10 cellular contexts compared by ENCODE assay signal in the genomic region with DNA sequence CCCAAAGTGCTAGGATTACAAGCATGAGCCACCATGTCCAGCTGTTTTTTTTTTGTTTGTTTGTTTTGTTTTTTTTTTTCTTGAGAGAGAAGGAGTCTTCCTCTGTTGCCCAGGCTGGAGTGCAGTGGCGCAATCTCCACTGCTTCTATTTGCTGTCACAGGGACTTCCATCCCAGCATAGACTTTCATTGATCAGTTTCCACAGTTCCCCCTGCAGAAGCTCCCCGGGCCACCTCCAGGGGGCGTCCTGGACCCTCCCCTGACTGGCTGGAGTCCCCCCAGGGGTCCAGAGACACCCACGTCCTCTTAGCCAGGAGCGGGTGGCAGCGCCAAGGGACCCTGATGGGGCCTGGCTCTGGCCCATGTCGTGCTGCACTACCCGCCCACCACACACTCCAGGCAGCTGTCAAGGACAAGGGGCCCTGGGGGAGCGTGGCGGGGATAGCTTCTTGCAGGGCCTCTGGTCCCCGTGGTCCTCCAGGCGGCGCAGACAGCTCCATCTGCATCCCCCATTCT. TPM values are rescaled to one million over a fixed set of nuclear protein-coding genes. Genes with fewer than 3 reads are reported as not detected.
DNase-seq lines count a peak whose midpoint lies in the region; ATAC-seq and TF ChIP-seq lines count a peak whose summit lies in the region.
"Had no signal": no experiment of that assay in that cellular context is flagged by ENCODE, and none has a peak within 500 bp of the region (broad histone marks: within the 10 kb centered on the region; RNA-seq: fewer than 3 reads in every experiment).

No MANE protein-coding gene starts in this region.

- no peak overlapping the region for H3K27ac Mint-ChIP-seq in natural killer cell

- ATAC-seq in SK-N-SH treated with all-trans-retinoic acid at 6 μM for 48 hours (peak; percentile 29; the same call in 1 of the 3 replicates), left cardiac atrium (no peak), GM18873 (IDR thresholded peaks at IDR 0.05; ENCODE audit: low FRiP score, unreplicated experiment) (no peak), GM18907 (IDR thresholded peaks at IDR 0.05; ENCODE audit: unreplicated experiment) (no peak), natural killer cell (no peak)

- no peak overlapping the region for H3K4me3 Mint-ChIP-seq in natural killer cell

- no peaks in the 10 kb centered on the region for H3K9me3 Mint-ChIP-seq in natural killer cell

- H3K4me3 ChIP-seq in AG10803 (ENCODE audit: low read length) (no peak overlapping the region), GM12864 (ENCODE audit: low read depth, low read length) (no peak overlapping the region)
- H3K4me3 ChIP-seq: ascending aorta had no signal

- intact Hi-C loops in left cardiac atrium (cut with DNase I) = no loop called here
- intact Hi-C loops in natural killer cell (cut with micrococcal nuclease) = no loop called here

- TF ChIP-seq CTCF in AG10803 (conservative IDR thresholded peaks at IDR 0.05; ENCODE audit: low read length) = peak; percentile 31
- peak; percentile 62 for TF ChIP-seq CTCF in GM12864 (IDR thresholded peaks at IDR 0.05; ENCODE audit: low read depth, low read length, missing control alignments)
- no peak for TF ChIP-seq CTCF in natural killer cell (IDR thresholded peaks at IDR 0.05)

- DNase-seq in AG10803 (ENCODE audit: low read depth) (no peak), GM12864 (ENCODE audit: low read depth) (no peak), left cardiac atrium (peak; percentile 24), ureter (ENCODE audit: low spot score) (no peak), natural killer cell (no peak)
- DNase-seq: NCI-H1417 treated with DMSO at 0.1 percent for 48 hours had no signal

- H3K4me1 Mint-ChIP-seq in natural killer cell = no peaks in the 10 kb centered on the region

- peaks cover 0 to 17% of the 10 kb centered on the region in 2 donors for H3K27me3 Mint-ChIP-seq in natural killer cell (ENCODE audit: low read depth in 2 of 2)

- H3K36me3 Mint-ChIP-seq in natural killer cell = no peaks in the 10 kb centered on the region

TF ChIP-seq in SK-N-SH treated with all-trans-retinoic acid at 6 μM for 48 hours, 23 proteins besides CTCF, POLR2A, EP300 and RAD21:
- TF ChIP-seq BACH2 (CRISPR knock-in tag; IDR thresholded peaks at IDR 0.05; ENCODE audit: borderline replicate concordance) = no peak
- TF ChIP-seq TSHZ2 (CRISPR knock-in tag; IDR thresholded peaks at IDR 0.05) = no peak
- no peak for TF ChIP-seq ZNF565 (CRISPR knock-in tag; conservative IDR thresholded peaks at IDR 0.05; ENCODE audit: low read depth)
- no peak for TF ChIP-seq ZC3H10 (CRISPR knock-in tag; IDR thresholded peaks at IDR 0.05)
- TF ChIP-seq CSDC2 (CRISPR knock-in tag; IDR thresholded peaks at IDR 0.05) = no peak
- TF ChIP-seq TOX (CRISPR knock-in tag; IDR thresholded peaks at IDR 0.05; ENCODE audit: borderline replicate concordance) = no peak
- TF ChIP-seq, protein P1, sequence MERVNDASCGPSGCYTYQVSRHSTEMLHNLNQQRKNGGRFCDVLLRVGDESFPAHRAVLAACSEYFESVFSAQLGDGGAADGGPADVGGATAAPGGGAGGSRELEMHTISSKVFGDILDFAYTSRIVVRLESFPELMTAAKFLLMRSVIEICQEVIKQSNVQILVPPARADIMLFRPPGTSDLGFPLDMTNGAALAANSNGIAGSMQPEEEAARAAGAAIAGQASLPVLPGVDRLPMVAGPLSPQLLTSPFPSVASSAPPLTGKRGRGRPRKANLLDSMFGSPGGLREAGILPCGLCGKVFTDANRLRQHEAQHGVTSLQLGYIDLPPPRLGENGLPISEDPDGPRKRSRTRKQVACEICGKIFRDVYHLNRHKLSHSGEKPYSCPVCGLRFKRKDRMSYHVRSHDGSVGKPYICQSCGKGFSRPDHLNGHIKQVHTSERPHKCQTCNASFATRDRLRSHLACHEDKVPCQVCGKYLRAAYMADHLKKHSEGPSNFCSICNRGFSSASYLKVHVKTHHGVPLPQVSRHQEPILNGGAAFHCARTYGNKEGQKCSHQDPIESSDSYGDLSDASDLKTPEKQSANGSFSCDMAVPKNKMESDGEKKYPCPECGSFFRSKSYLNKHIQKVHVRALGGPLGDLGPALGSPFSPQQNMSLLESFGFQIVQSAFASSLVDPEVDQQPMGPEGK (CRISPR knock-in tag; IDR thresholded peaks at IDR 0.05; ENCODE audit: borderline replicate concordance) = no peak
- TF ChIP-seq ZFP30 (CRISPR knock-in tag; IDR thresholded peaks at IDR 0.05) = no peak
- TF ChIP-seq PPARA (CRISPR knock-in tag; IDR thresholded peaks at IDR 0.05; ENCODE audit: borderline replicate concordance) = no peak
- no peak for TF ChIP-seq CSRNP3 (CRISPR knock-in tag; IDR thresholded peaks at IDR 0.05)
- no peak for TF ChIP-seq SNAI2 (CRISPR knock-in tag; IDR thresholded peaks at IDR 0.05)
- TF ChIP-seq ESRRG (CRISPR knock-in tag; IDR thresholded peaks at IDR 0.05) = no peak
- no peak for TF ChIP-seq RARB (CRISPR knock-in tag; IDR thresholded peaks at IDR 0.05)
- TF ChIP-seq ZNF8 (CRISPR knock-in tag; IDR thresholded peaks at IDR 0.05) = no peak
- no peak for TF ChIP-seq OSR1 (CRISPR knock-in tag; IDR thresholded peaks at IDR 0.05)

RNA-seq across cellular contexts. Expression of gene NPW, which starts 3.1 kb away (rescaled TPM):
- total RNA-seq in left cardiac atrium (under 1 TPM in 1 of 2 donors, not detected in 1; 0.84 TPM), ureter (not detected), natural killer cell (under 1 TPM in 1 of 3 donors, not detected in 2; 0.80 TPM)
- total RNA-seq: ascending aorta had no signal

RNA-seq across cellular contexts. Expression of gene ZNF598, which starts 6.8 kb away (rescaled TPM):
- 10 to 100 TPM; 14.7 to 22.9 TPM for total RNA-seq in left cardiac atrium
- 46.4 TPM for total RNA-seq in ureter
- 10 to 100 TPM; 56.1 to 71.6 (median 58.2) TPM for total RNA-seq in natural killer cell

RNA-seq across cellular contexts. Expression of gene NHERF2, which starts 10.2 kb away (rescaled TPM):
- total RNA-seq in left cardiac atrium (100 to 1,000 TPM; 164 to 242 TPM), ureter (106 TPM), natural killer cell (1 to 10 TPM; 4.3 to 7.1 (median 5.6) TPM)

RNA-seq across cellular contexts. Expression of gene SYNGR3, which starts 26.7 kb away (rescaled TPM):
- total RNA-seq in left cardiac atrium = 1 to 10 TPM in 1 of 2 donors, under 1 TPM in 1; 0.74 to 1.9 TPM
- total RNA-seq in ureter = 0.86 TPM
- 10 to 100 TPM; 10.3 to 19.3 (median 19.1) TPM for total RNA-seq in natural killer cell

RNA-seq across cellular contexts. Expression of gene NTHL1, which starts 31.2 kb away (rescaled TPM):
- total RNA-seq in left cardiac atrium (10 to 100 TPM in 1 of 2 donors, 1 to 10 TPM in 1; 5.7 to 16.6 TPM), ureter (11.8 TPM), natural killer cell (10 to 100 TPM in 1 of 3 donors, 1 to 10 TPM in 2; 8.7 to 12.9 (median 9.7) TPM)

Comparison
In these comparisons a context has a peak if more than half of its experiments do, and no peak if none do; other contexts are left out.
1. RNA of gene NHERF2, which starts 10.2 kb away (total RNA-seq): 164 to 242 TPM in left cardiac atrium and 106 TPM in ureter (single experiment); 4.3 to 7.1 TPM in natural killer cell; every median in the first group is over 10 times any median in the second.